ENCODE assay signal across 8 cellular contexts in the genomic region with DNA sequence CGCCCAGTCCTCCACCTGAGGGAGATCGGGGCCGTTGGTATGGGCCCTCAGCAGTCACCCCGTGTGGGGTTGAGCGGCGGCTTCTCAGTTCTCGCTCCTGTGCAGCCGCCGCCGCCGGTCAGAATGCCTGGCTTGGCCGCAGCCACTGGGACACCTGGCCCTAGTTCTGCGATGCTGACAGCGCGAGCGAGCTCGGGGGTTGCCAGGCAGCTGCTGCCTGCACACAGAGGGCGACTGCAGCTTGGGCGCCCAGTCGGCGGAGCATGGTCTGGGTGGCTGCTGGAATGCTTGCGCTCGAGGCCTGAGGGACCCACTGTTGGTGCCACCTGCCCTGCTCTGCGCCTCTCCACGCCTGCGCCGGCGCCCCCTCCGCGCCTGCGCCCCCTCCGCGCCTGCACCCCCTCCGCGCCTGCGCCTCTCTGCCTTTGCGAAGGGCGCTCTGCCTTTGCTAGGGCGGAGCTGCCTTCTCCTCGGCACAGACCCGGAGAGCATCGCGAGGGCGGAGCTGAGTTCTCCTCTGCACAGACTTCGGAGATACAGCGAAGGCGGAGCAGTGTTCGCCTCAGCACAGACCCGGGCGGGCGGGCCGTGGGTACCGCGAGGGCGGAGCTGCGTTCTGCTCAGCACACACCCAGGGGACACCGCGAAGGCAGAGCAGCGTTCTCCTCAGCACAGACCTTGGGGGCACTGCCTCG.
A peak's percentile ranks its signal among the peaks of the same experiment; 100 is the strongest.
DNase-seq lines count a peak whose midpoint lies in the region; ATAC-seq, FAIRE-seq and TF ChIP-seq lines count a peak whose summit lies in the region.
"Not testable (repeated sequence)": the region's sequence is repeated elsewhere in the genome, so short reads cannot be mapped to it uniquely, and the experiment has no call there.

No MANE protein-coding gene starts in this region.

- not testable (repeated sequence) for H3K9me3 ChIP-seq in mesodermal cell (ENCODE audit: control insufficient read depth, low read length)

- not testable (repeated sequence) for FAIRE-seq in RCC 7860 (lab: Jason Lieb, UNC)

- ATAC-seq in GM19043 (IDR thresholded peaks at IDR 0.05; ENCODE audit: low read depth, unreplicated experiment): peak; percentile 99
- ATAC-seq in HG03025 (IDR thresholded peaks at IDR 0.05; ENCODE audit: low FRiP score, unreplicated experiment): peak; percentile 100
- peak; percentile 100 for ATAC-seq in activated T-helper 17 cell treated with anti-CD3 and anti-CD28 coated beads, Interleukin-2, amount 50 U/mL, for 72 hours (replicated peaks)
- peak; percentile 100 for ATAC-seq in esophagus mucosa

- H3K9me3 Mint-ChIP-seq in activated T-helper 17 cell treated with anti-CD3 and anti-CD28 coated beads, Interleukin-2, amount 50 U/mL, for 72 hours: not testable (repeated sequence)

- H3K36me3 Mint-ChIP-seq in activated T-helper 17 cell treated with anti-CD3 and anti-CD28 coated beads, Interleukin-2, amount 50 U/mL, for 72 hours (ENCODE audit: low read depth): not testable (repeated sequence)

- DNase-seq in AG09319 (ENCODE audit: extremely low read depth, low read depth) (peak; percentile 40), RCC 7860 (ENCODE audit: low spot score) (peak; percentile 33)
- peak; percentile 78 to 93 for DNase-seq in stimulated activated CD4-positive, alpha-beta T cell treated with anti-CD3 and anti-CD28 coated beads, Interleukin-2, amount 100 ng/mL, for 48 hours

- H3K4me1 Mint-ChIP-seq in activated T-helper 17 cell treated with anti-CD3 and anti-CD28 coated beads, Interleukin-2, amount 50 U/mL, for 72 hours: not testable (repeated sequence)

- H3K4me3 Mint-ChIP-seq in activated T-helper 17 cell treated with anti-CD3 and anti-CD28 coated beads, Interleukin-2, amount 50 U/mL, for 72 hours: peak overlapping the region; percentile 82

- peak overlapping the region; percentile 34 for H3K4me3 ChIP-seq in mesodermal cell (ENCODE audit: extremely low read depth, insufficient read depth, low read length, poor library complexity, severe bottlenecking)

- peaks cover 10% of the 10 kb centered on the region for H3K27me3 Mint-ChIP-seq in activated T-helper 17 cell treated with anti-CD3 and anti-CD28 coated beads, Interleukin-2, amount 50 U/mL, for 72 hours

- H3K27ac Mint-ChIP-seq in activated T-helper 17 cell treated with anti-CD3 and anti-CD28 coated beads, Interleukin-2, amount 50 U/mL, for 72 hours: peak overlapping the region; percentile 28

- not testable (repeated sequence) for TF ChIP-seq CTCF in AG09319 (IDR thresholded peaks at IDR 0.05; ENCODE audit: low read depth, low read length)

- H3K4me1 ChIP-seq in mesodermal cell (ENCODE audit: control insufficient read depth, insufficient read depth, low read length, poor library complexity, severe bottlenecking): not testable (repeated sequence)

- 0 to 1% methylated on average over 31 to 43 of the region's 60 CpGs for WGBS in mesodermal cell (ENCODE audit: insufficient coverage in 2 of 2), 2 experiments

- H3K36me3 ChIP-seq in mesodermal cell (ENCODE audit: control insufficient read depth, insufficient read depth, low read length): not testable (repeated sequence)

- H3K27ac ChIP-seq in mesodermal cell (ENCODE audit: low read depth, low read length, severe bottlenecking): not testable (repeated sequence)

Comparison
In these comparisons a context has a peak if more than half of its experiments do, and no peak if none do; other contexts are left out.
1. DNase-seq: peak in every context shown above with its lines; median percentile 86 in stimulated activated CD4-positive, alpha-beta T cell treated with anti-CD3 and anti-CD28 coated beads, Interleukin-2, amount 100 ng/mL, for 48 hours; 40 in AG09319; 33 in RCC 7860.